In genomic region chr16:64278196-64278595, GRCh38 we compare ENCODE assay signal across 28 cellular contexts.
DNase-seq lines count a peak whose midpoint lies in the region; ATAC-seq and TF ChIP-seq lines count a peak whose summit lies in the region.
"Had no signal": no experiment of that assay in that cellular context is flagged by ENCODE, and none has a peak within 500 bp of the region (broad histone marks: within the 10 kb centered on the region; RNA-seq: fewer than 3 reads in every experiment).

No MANE protein-coding gene starts in this region.

- no peaks in the 10 kb centered on the region for H3K9me3 ChIP-seq in naive thymus-derived CD4-positive, alpha-beta T cell (ENCODE audit: control insufficient read depth in 2 of 3, low read length in 3 of 3)
- H3K9me3 ChIP-seq in transverse colon: no peaks in the 10 kb centered on the region
- H3K9me3 ChIP-seq: heart left ventricle, MG63, suprapubic skin had no signal

- peaks cover 0 to 21% (median 14%) of the 10 kb centered on the region in 11 donors for H3K9me3 Mint-ChIP-seq in naive thymus-derived CD4-positive, alpha-beta T cell

- H3K4me3 Mint-ChIP-seq in naive thymus-derived CD4-positive, alpha-beta T cell: no peak overlapping the region
- H3K4me3 Mint-ChIP-seq: activated naive CD8-positive, alpha-beta T cell treated with anti-CD3 and anti-CD28 coated beads, Interleukin-2, amount 50 U/mL, for 24 hours; IgD-negative memory B cell; stimulated activated memory B cell treated with anti-CD40 and anti-IgM and Interleukin-4, amounts not matched to agents 10 μg/mL and 1 μg/mL and 100 μg/mL, for 72 hours had no signal

- no peak overlapping the region for H3K27ac ChIP-seq in naive thymus-derived CD4-positive, alpha-beta T cell (ENCODE audit: low read depth, low read length)
- H3K27ac ChIP-seq in transverse colon: no peak overlapping the region
- H3K27ac ChIP-seq: coronary artery, heart left ventricle, suprapubic skin had no signal

- TF ChIP-seq POLR2A in transverse colon (IDR thresholded peaks at IDR 0.05): no peak

- intact Hi-C loops in naive thymus-derived CD4-positive, alpha-beta T cell (cut with micrococcal nuclease): no loop called here
- intact Hi-C loops in transverse colon (cut with DNase I; ENCODE audit: low total_unique reads): no loop called here

- CTCF ChIA-PET in naive thymus-derived CD4-positive, alpha-beta T cell (lab: Charles Lee): no interaction called here

- in situ Hi-C loops in transverse colon (cut with MboI; ENCODE audit: low pct_ligation_motif_present in 1 of 4, low pct_unique_long_range_greater_than_20kb in 1 of 4, low sequenced_read_pairs in 3 of 4): no loop called here

- no peaks in the 10 kb centered on the region for H3K36me3 Mint-ChIP-seq in naive thymus-derived CD4-positive, alpha-beta T cell
- H3K36me3 Mint-ChIP-seq: IgD-negative memory B cell; stimulated activated memory B cell treated with anti-CD40 and anti-IgM and Interleukin-4, amounts not matched to agents 10 μg/mL and 1 μg/mL and 100 μg/mL, for 72 hours had no signal

- POLR2A ChIA-PET in naive thymus-derived CD4-positive, alpha-beta T cell (lab: Charles Lee): no interaction called here

- H3K27me3 ChIP-seq in naive thymus-derived CD4-positive, alpha-beta T cell (ENCODE audit: control insufficient read depth in 2 of 2, insufficient read depth in 2 of 2, low read length in 2 of 2): no peaks in the 10 kb centered on the region
- H3K27me3 ChIP-seq in transverse colon: no peaks in the 10 kb centered on the region
- H3K27me3 ChIP-seq: heart left ventricle, MG63, suprapubic skin had no signal

- no peak for ATAC-seq in GM21619 (IDR thresholded peaks at IDR 0.05; ENCODE audit: unreplicated experiment)
- ATAC-seq in naive thymus-derived CD4-positive, alpha-beta T cell: no peak
- ATAC-seq: activated naive CD8-positive, alpha-beta T cell treated with anti-CD3 and anti-CD28 coated beads, Interleukin-2, amount 50 U/mL, for 24 hours; heart left ventricle; left lobe of liver; Panc1; stimulated activated memory B cell treated with anti-CD40 and anti-IgM and Interleukin-4, amounts not matched to agents 10 μg/mL and 1 μg/mL and 100 μg/mL, for 72 hours had no signal

- no peak overlapping the region for H3K27ac Mint-ChIP-seq in naive thymus-derived CD4-positive, alpha-beta T cell
- H3K27ac Mint-ChIP-seq: activated naive CD8-positive, alpha-beta T cell treated with anti-CD3 and anti-CD28 coated beads, Interleukin-2, amount 50 U/mL, for 24 hours; IgD-negative memory B cell; stimulated activated memory B cell treated with anti-CD40 and anti-IgM and Interleukin-4, amounts not matched to agents 10 μg/mL and 1 μg/mL and 100 μg/mL, for 72 hours had no signal

- H3K36me3 ChIP-seq in naive thymus-derived CD4-positive, alpha-beta T cell (ENCODE audit: control insufficient read depth in 2 of 3, insufficient read depth in 3 of 3, low read length in 3 of 3): no peaks in the 10 kb centered on the region
- H3K36me3 ChIP-seq in transverse colon: no peaks in the 10 kb centered on the region
- H3K36me3 ChIP-seq: heart left ventricle, MG63, suprapubic skin had no signal

- no peak for TF ChIP-seq EP300 in transverse colon (IDR thresholded peaks at IDR 0.05; ENCODE audit: low read depth)

- no peaks in the 10 kb centered on the region for H3K4me1 ChIP-seq in naive thymus-derived CD4-positive, alpha-beta T cell (ENCODE audit: control insufficient read depth in 2 of 2, insufficient read depth in 2 of 2, low read length in 2 of 2)
- H3K4me1 ChIP-seq in transverse colon: no peaks in the 10 kb centered on the region
- H3K4me1 ChIP-seq: heart left ventricle, suprapubic skin had no signal

- DNase-seq in EL: peak; percentile 26
- DNase-seq in NCI-H460 (ENCODE audit: extremely low read depth, low read depth): peak; percentile 9
- peak; percentile 73 for DNase-seq in dedifferentiated amniotic fluid mesenchymal stem cell (ENCODE audit: extremely low spot score)
- DNase-seq in kidney tubule cell (ENCODE audit: low spot score): peak; percentile 1
- DNase-seq in MV-4-11 (lab: John Stamatoyannopoulos, UW): no peak
- no peak for DNase-seq in naive thymus-derived CD4-positive, alpha-beta T cell
- DNase-seq in transverse colon: no peak
- DNase-seq: activated CD8-positive, alpha-beta memory T cell treated with anti-CD3 and anti-CD28 coated beads for 24 hours; activated gamma-delta T cell; activated naive CD8-positive, alpha-beta T cell treated with anti-CD3 and anti-CD28 coated beads, Interleukin-2, amount 50 U/mL, for 24 hours; activated T-cell treated with anti-CD3 and anti-CD28 coated beads, Interleukin-2, amount 50 U/mL, for 1 hour; C1 segment of cervical spinal cord; Calu3; DND-41; heart left ventricle; MG63; NCI-H1417; NCI-H510A treated with DMSO at 0.1 percent for 48 hours; nucleus accumbens; retina; T-helper 1 cell had no signal

- WGBS in transverse colon (ENCODE audit: low coverage in 1 of 2), 2 donors: 57 to 74% methylated on average over 1 of the region's 1 CpG

- no peaks in the 10 kb centered on the region for H3K4me1 Mint-ChIP-seq in naive thymus-derived CD4-positive, alpha-beta T cell
- H3K4me1 Mint-ChIP-seq: activated naive CD8-positive, alpha-beta T cell treated with anti-CD3 and anti-CD28 coated beads, Interleukin-2, amount 50 U/mL, for 24 hours; IgD-negative memory B cell; stimulated activated memory B cell treated with anti-CD40 and anti-IgM and Interleukin-4, amounts not matched to agents 10 μg/mL and 1 μg/mL and 100 μg/mL, for 72 hours had no signal

- no peak overlapping the region for H3K4me3 ChIP-seq in naive thymus-derived CD4-positive, alpha-beta T cell (ENCODE audit: low read length)
- H3K4me3 ChIP-seq in transverse colon: no peak overlapping the region
- H3K4me3 ChIP-seq: coronary artery, heart left ventricle, MG63, suprapubic skin had no signal

- TF ChIP-seq CTCF in transverse colon (IDR thresholded peaks at IDR 0.05): no peak

- H3K27me3 Mint-ChIP-seq in naive thymus-derived CD4-positive, alpha-beta T cell: no peaks in the 10 kb centered on the region
- H3K27me3 Mint-ChIP-seq: activated naive CD8-positive, alpha-beta T cell treated with anti-CD3 and anti-CD28 coated beads, Interleukin-2, amount 50 U/mL, for 24 hours; IgD-negative memory B cell; stimulated activated memory B cell treated with anti-CD40 and anti-IgM and Interleukin-4, amounts not matched to agents 10 μg/mL and 1 μg/mL and 100 μg/mL, for 72 hours had no signal

Comparison
In these comparisons a context has a peak if more than half of its experiments do, and no peak if none do; other contexts are left out.
1. DNase-seq: peak in EL (single experiment), NCI-H460 (single experiment), dedifferentiated amniotic fluid mesenchymal stem cell (single experiment) and kidney tubule cell (single experiment); none in MV-4-11 (single experiment), naive thymus-derived CD4-positive, alpha-beta T cell (0 of 9) and transverse colon (single experiment).